8 cellular contexts compared by ENCODE assay signal in the genomic region with DNA sequence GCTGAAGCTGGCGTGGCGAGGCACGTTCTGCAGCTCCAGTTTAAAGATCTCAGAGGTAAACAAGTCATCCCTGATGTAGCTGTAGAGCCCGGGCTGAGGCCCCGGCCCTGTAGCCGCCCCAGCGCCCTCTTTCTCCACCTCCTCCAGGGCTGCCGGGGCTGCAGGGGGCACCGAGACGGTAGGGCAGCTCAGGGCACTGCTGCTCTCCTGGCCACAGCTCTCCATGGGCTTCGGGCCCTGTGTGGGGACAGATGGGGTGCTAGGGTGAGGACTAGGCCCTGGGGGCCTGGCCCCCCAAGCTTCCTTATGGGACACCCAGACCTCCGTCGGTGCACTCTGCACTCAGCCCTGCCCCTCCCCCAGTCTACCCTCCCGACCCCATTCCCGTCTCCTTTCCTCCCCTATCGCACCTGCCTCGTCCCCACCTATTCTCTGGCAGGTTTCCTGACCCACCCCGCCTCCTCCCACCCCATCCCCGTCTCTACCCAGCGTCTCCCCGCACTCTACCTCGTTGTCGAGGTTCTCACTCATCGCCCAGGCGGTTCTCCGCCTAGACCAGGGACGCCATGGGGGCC. TPM values are rescaled to one million over a fixed set of nuclear protein-coding genes. Genes with fewer than 3 reads are reported as not detected.
DNase-seq lines count a peak whose midpoint lies in the region; ATAC-seq and TF ChIP-seq lines count a peak whose summit lies in the region.

No MANE protein-coding gene starts in this region.

- H3K9me3 Mint-ChIP-seq in progenitor cell of endocrine pancreas (ENCODE audit: low read depth): no peaks in the 10 kb centered on the region

- peak overlapping the region; percentile 85 for H3K4me3 Mint-ChIP-seq in progenitor cell of endocrine pancreas (ENCODE audit: low read depth)

- H3K27ac Mint-ChIP-seq in progenitor cell of endocrine pancreas: peak overlapping the region; percentile 87

- no peak for TF ChIP-seq CTCF in GM10248 (IDR thresholded peaks at IDR 0.05; ENCODE audit: control extremely low read depth, extremely low read depth, low read depth, missing control alignments)
- no peak for TF ChIP-seq CTCF in fibroblast of villous mesenchyme (IDR thresholded peaks at IDR 0.05; ENCODE audit: insufficient read depth, low read depth, low read length)
- no peak for TF ChIP-seq CTCF in progenitor cell of endocrine pancreas (IDR thresholded peaks at IDR 0.05; ENCODE audit: unreplicated experiment)

- DNase-seq in GM10248 (ENCODE audit: extremely low spot score) (peak; percentile 43), fibroblast of villous mesenchyme (ENCODE audit: low read depth) (no peak), progenitor cell of endocrine pancreas (ENCODE audit: low spot score, unreplicated experiment) (no peak), NCI-H526 treated with DMSO at 0.1 percent for 48 hours (lab: John Stamatoyannopoulos, UW) (no peak), DMS79 treated with DMSO at 0.1 percent for 48 hours (lab: John Stamatoyannopoulos, UW) (no peak)

- CTCF ChIA-PET in GM10248 (lab: Yijun Ruan, JAX): interaction anchor here (1.1 kb wide), 1 partner anchor 8 kb away, joined by 3 read pairs; no protein-coding TSS in a partner anchor

- H3K4me1 Mint-ChIP-seq in progenitor cell of endocrine pancreas (ENCODE audit: low read depth): peaks cover 12% of the 10 kb centered on the region

- POLR2A ChIA-PET in GM10248 (lab: Yijun Ruan, JAX): no interaction called here

- peak overlapping the region; percentile 98 for H3K4me3 ChIP-seq in fibroblast of villous mesenchyme (ENCODE audit: low read depth, low read length)

- peak; percentile 5 for ATAC-seq in SK-N-SH treated with all-trans-retinoic acid at 6 μM for 48 hours
- no peak for ATAC-seq in HG02870 (IDR thresholded peaks at IDR 0.05; ENCODE audit: unreplicated experiment)
- ATAC-seq in GM19328 (IDR thresholded peaks at IDR 0.05; ENCODE audit: unreplicated experiment): no peak

- H3K27me3 Mint-ChIP-seq in progenitor cell of endocrine pancreas: no peaks in the 10 kb centered on the region

- peaks cover 4% of the 10 kb centered on the region for H3K36me3 Mint-ChIP-seq in progenitor cell of endocrine pancreas (ENCODE audit: insufficient read depth)

TF ChIP-seq in SK-N-SH treated with all-trans-retinoic acid at 6 μM for 48 hours, 23 proteins besides CTCF, POLR2A, EP300 and RAD21:
- TF ChIP-seq, protein P1, sequence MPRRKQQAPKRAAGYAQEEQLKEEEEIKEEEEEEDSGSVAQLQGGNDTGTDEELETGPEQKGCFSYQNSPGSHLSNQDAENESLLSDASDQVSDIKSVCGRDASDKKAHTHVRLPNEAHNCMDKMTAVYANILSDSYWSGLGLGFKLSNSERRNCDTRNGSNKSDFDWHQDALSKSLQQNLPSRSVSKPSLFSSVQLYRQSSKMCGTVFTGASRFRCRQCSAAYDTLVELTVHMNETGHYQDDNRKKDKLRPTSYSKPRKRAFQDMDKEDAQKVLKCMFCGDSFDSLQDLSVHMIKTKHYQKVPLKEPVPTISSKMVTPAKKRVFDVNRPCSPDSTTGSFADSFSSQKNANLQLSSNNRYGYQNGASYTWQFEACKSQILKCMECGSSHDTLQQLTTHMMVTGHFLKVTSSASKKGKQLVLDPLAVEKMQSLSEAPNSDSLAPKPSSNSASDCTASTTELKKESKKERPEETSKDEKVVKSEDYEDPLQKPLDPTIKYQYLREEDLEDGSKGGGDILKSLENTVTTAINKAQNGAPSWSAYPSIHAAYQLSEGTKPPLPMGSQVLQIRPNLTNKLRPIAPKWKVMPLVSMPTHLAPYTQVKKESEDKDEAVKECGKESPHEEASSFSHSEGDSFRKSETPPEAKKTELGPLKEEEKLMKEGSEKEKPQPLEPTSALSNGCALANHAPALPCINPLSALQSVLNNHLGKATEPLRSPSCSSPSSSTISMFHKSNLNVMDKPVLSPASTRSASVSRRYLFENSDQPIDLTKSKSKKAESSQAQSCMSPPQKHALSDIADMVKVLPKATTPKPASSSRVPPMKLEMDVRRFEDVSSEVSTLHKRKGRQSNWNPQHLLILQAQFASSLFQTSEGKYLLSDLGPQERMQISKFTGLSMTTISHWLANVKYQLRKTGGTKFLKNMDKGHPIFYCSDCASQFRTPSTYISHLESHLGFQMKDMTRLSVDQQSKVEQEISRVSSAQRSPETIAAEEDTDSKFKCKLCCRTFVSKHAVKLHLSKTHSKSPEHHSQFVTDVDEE (CRISPR knock-in tag; IDR thresholded peaks at IDR 0.05): no peak
- TF ChIP-seq ISL1 (CRISPR knock-in tag; IDR thresholded peaks at IDR 0.05): no peak
- no peak for TF ChIP-seq ZFP30 (CRISPR knock-in tag; IDR thresholded peaks at IDR 0.05)
- no peak for TF ChIP-seq TCF4 (CRISPR knock-in tag; IDR thresholded peaks at IDR 0.05; ENCODE audit: borderline replicate concordance)
- no peak for TF ChIP-seq TOX (CRISPR knock-in tag; IDR thresholded peaks at IDR 0.05; ENCODE audit: borderline replicate concordance)
- TF ChIP-seq BACH2 (CRISPR knock-in tag; IDR thresholded peaks at IDR 0.05; ENCODE audit: borderline replicate concordance): no peak
- no peak for TF ChIP-seq SNAI2 (CRISPR knock-in tag; IDR thresholded peaks at IDR 0.05)
- TF ChIP-seq, protein P2, sequence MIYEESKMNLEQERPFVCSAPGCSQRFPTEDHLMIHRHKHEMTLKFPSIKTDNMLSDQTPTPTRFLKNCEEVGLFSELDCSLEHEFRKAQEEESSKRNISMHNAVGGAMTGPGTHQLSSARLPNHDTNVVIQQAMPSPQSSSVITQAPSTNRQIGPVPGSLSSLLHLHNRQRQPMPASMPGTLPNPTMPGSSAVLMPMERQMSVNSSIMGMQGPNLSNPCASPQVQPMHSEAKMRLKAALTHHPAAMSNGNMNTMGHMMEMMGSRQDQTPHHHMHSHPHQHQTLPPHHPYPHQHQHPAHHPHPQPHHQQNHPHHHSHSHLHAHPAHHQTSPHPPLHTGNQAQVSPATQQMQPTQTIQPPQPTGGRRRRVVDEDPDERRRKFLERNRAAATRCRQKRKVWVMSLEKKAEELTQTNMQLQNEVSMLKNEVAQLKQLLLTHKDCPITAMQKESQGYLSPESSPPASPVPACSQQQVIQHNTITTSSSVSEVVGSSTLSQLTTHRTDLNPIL (CRISPR knock-in tag; IDR thresholded peaks at IDR 0.05; ENCODE audit: low read depth): no peak
- TF ChIP-seq ESRRG (CRISPR knock-in tag; IDR thresholded peaks at IDR 0.05): no peak
- TF ChIP-seq ZNF70 (CRISPR knock-in tag; IDR thresholded peaks at IDR 0.05): no peak
- no peak for TF ChIP-seq ZC3H10 (CRISPR knock-in tag; IDR thresholded peaks at IDR 0.05)
- no peak for TF ChIP-seq ARNTL (CRISPR knock-in tag; IDR thresholded peaks at IDR 0.05; ENCODE audit: borderline replicate concordance, low read depth)
- TF ChIP-seq PATZ1 (CRISPR knock-in tag; IDR thresholded peaks at IDR 0.05; ENCODE audit: borderline replicate concordance): no peak
- TF ChIP-seq CSRNP3 (CRISPR knock-in tag; IDR thresholded peaks at IDR 0.05): no peak
- TF ChIP-seq ZNF565 (CRISPR knock-in tag; conservative IDR thresholded peaks at IDR 0.05; ENCODE audit: low read depth): no peak
- no peak for TF ChIP-seq ZFP3 (CRISPR knock-in tag; IDR thresholded peaks at IDR 0.05)
- TF ChIP-seq CSDC2 (CRISPR knock-in tag; IDR thresholded peaks at IDR 0.05): no peak

RNA-seq across cellular contexts. Expression of gene RANBP1, which starts 0.6 kb away (rescaled TPM):
- total RNA-seq in fibroblast of villous mesenchyme (200 and 206 TPM in 2 replicates), progenitor cell of endocrine pancreas (217 and 219 TPM in 2 replicates)

RNA-seq across cellular contexts. Expression of gene TRMT2A, which starts 0.6 kb away (rescaled TPM):
- total RNA-seq in fibroblast of villous mesenchyme (35.4 and 45.3 TPM in 2 replicates), progenitor cell of endocrine pancreas (78.5 and 86.5 TPM in 2 replicates)

RNA-seq across cellular contexts. Expression of gene ZDHHC8, which starts 15.1 kb away (rescaled TPM):
- total RNA-seq in fibroblast of villous mesenchyme: 8.1 and 10.8 TPM in 2 replicates
- 82.1 and 83.5 TPM in 2 replicates for total RNA-seq in progenitor cell of endocrine pancreas

RNA-seq across cellular contexts. Expression of gene CCDC188, which starts 34.4 kb away (rescaled TPM):
- total RNA-seq in fibroblast of villous mesenchyme (0.43 and 0.97 TPM in 2 replicates), progenitor cell of endocrine pancreas (3.3 and 4.0 TPM in 2 replicates)

RNA-seq across cellular contexts. Expression of gene DGCR8, which starts 36.4 kb away (rescaled TPM):
- total RNA-seq in fibroblast of villous mesenchyme (30.7 and 34.1 TPM in 2 replicates), progenitor cell of endocrine pancreas (75.8 and 79.8 TPM in 2 replicates)
